Comparison of ENCODE assay signal across 9 cellular contexts in genomic region chr1:165376811-165377153, GRCh38. TPM values are rescaled to one million over a fixed set of nuclear protein-coding genes. Genes with fewer than 3 reads are reported as not detected.
DNase-seq lines count a peak whose midpoint lies in the region; ATAC-seq, FAIRE-seq and TF ChIP-seq lines count a peak whose summit lies in the region.
"Had no signal": no experiment of that assay in that cellular context is flagged by ENCODE, and none has a peak within 500 bp of the region (broad histone marks: within the 10 kb centered on the region; RNA-seq: fewer than 3 reads in every experiment).

No MANE protein-coding gene starts in this region.

- no peak for ATAC-seq in activated CD4-positive, alpha-beta T cell treated with anti-CD3 and anti-CD28 coated beads for 36 hours
- ATAC-seq in activated T-helper 17 cell treated with anti-CD3 and anti-CD28 coated beads, Interleukin-2, amount 50 U/mL, for 72 hours (replicated peaks) = no peak

- no peaks in the 10 kb centered on the region for H3K9me3 Mint-ChIP-seq in activated CD4-positive, alpha-beta T cell treated with anti-CD3 and anti-CD28 coated beads for 36 hours (ENCODE audit: low read depth)
- no peaks in the 10 kb centered on the region for H3K9me3 Mint-ChIP-seq in activated T-helper 17 cell treated with anti-CD3 and anti-CD28 coated beads, Interleukin-2, amount 50 U/mL, for 72 hours

- H3K4me1 ChIP-seq in kidney (ENCODE audit: control insufficient read depth in 1 of 2, insufficient read depth in 1 of 2, low read depth in 1 of 2, low read length in 2 of 2) = no peaks in the 10 kb centered on the region
- H3K4me1 ChIP-seq in thyroid gland = peaks cover 5 to 27% of the 10 kb centered on the region in 2 donors
- H3K4me1 ChIP-seq: A549 had no signal

- intact Hi-C loops in activated CD4-positive, alpha-beta T cell treated with anti-CD3 and anti-CD28 coated beads for 36 hours (cut with DNase I, micrococcal nuclease) = no loop called here
- intact Hi-C loops in kidney (cut with DNase I) = no loop called here
- intact Hi-C loops in thyroid gland (cut with DNase I) = no loop called here

- no peaks in the 10 kb centered on the region for H3K27me3 ChIP-seq in thyroid gland

- H3K4me3 Mint-ChIP-seq in activated CD4-positive, alpha-beta T cell treated with anti-CD3 and anti-CD28 coated beads for 36 hours = peak overlapping the region; percentile 54
- H3K4me3 Mint-ChIP-seq in activated T-helper 17 cell treated with anti-CD3 and anti-CD28 coated beads, Interleukin-2, amount 50 U/mL, for 72 hours = peak overlapping the region; percentile 77

- no peak overlapping the region for H3K27ac Mint-ChIP-seq in activated CD4-positive, alpha-beta T cell treated with anti-CD3 and anti-CD28 coated beads for 36 hours
- H3K27ac Mint-ChIP-seq in activated T-helper 17 cell treated with anti-CD3 and anti-CD28 coated beads, Interleukin-2, amount 50 U/mL, for 72 hours = no peak overlapping the region

- FAIRE-seq in kidney (lab: Jason Lieb, UNC) = no peak
- FAIRE-seq: A549 had no signal

- TF ChIP-seq POLR2A in thyroid gland (IDR thresholded peaks at IDR 0.05) = no peak

- H3K36me3 ChIP-seq in kidney (ENCODE audit: control insufficient read depth in 1 of 2, insufficient read depth in 2 of 2, low read length in 2 of 2) (no peaks in the 10 kb centered on the region), thyroid gland (no peaks in the 10 kb centered on the region)

- peaks cover 54% of the 10 kb centered on the region for H3K27me3 Mint-ChIP-seq in activated CD4-positive, alpha-beta T cell treated with anti-CD3 and anti-CD28 coated beads for 36 hours
- H3K27me3 Mint-ChIP-seq in activated T-helper 17 cell treated with anti-CD3 and anti-CD28 coated beads, Interleukin-2, amount 50 U/mL, for 72 hours = peaks cover 47% of the 10 kb centered on the region

- POLR2A ChIA-PET in activated CD4-positive, alpha-beta T cell treated with anti-CD3 and anti-CD28 coated beads for 36 hours (lab: Charles Lee) = no interaction called here

- H3K27ac ChIP-seq in kidney (ENCODE audit: low read depth in 2 of 2, low read length in 2 of 2) = peak overlapping the region in 1 of 2 donors; percentile 59
- peak overlapping the region; percentile 85 to 88 (median 88) for H3K27ac ChIP-seq in thyroid gland
- H3K27ac ChIP-seq: A549 had no signal

- H3K9ac ChIP-seq in kidney (ENCODE audit: low read length in 2 of 2) = no peak overlapping the region

- TF ChIP-seq CTCF in kidney (IDR thresholded peaks at IDR 0.05; ENCODE audit: borderline replicate concordance, extremely low read depth, insufficient read depth) (no peak), thyroid gland (IDR thresholded peaks at IDR 0.05) (no peak)

- H3K4me3 ChIP-seq in kidney (ENCODE audit: low read length in 2 of 2) (peak overlapping the region; percentile 50), thyroid gland (replicated peaks in 1 of 3) (peak overlapping the region in 1 of 3 donors; percentile 34)
- H3K4me3 ChIP-seq: A549 had no signal

- H3K9me3 ChIP-seq in kidney (ENCODE audit: control insufficient read depth in 1 of 2, low read length in 2 of 2) (no peaks in the 10 kb centered on the region), thyroid gland (no peaks in the 10 kb centered on the region)
- H3K9me3 ChIP-seq: A549 had no signal

- 16 to 22% methylated on average over 10 of the region's 10 CpGs for WGBS in thyroid gland, 2 donors

- H3K4me1 Mint-ChIP-seq in activated CD4-positive, alpha-beta T cell treated with anti-CD3 and anti-CD28 coated beads for 36 hours = peaks cover 16% of the 10 kb centered on the region
- peaks cover 7% of the 10 kb centered on the region for H3K4me1 Mint-ChIP-seq in activated T-helper 17 cell treated with anti-CD3 and anti-CD28 coated beads, Interleukin-2, amount 50 U/mL, for 72 hours

- DNase-seq in activated CD4-positive, alpha-beta T cell treated with anti-CD3 and anti-CD28 coated beads for 36 hours = no peak
- no peak for DNase-seq in activated CD4-positive, alpha-beta T cell treated with anti-CD3 and anti-CD28 coated beads for 48 hours
- DNase-seq in kidney (no peak), thyroid gland (no peak), DMS114 treated with DMSO at 0.1 percent for 48 hours (lab: John Stamatoyannopoulos, UW; ENCODE audit: unreplicated experiment) (no peak), NCI-H524 (lab: John Stamatoyannopoulos, UW) (no peak), NCI-H1417 (lab: John Stamatoyannopoulos, UW) (no peak)

- H3K36me3 Mint-ChIP-seq in activated CD4-positive, alpha-beta T cell treated with anti-CD3 and anti-CD28 coated beads for 36 hours (ENCODE audit: low read depth) = no peaks in the 10 kb centered on the region
- no peaks in the 10 kb centered on the region for H3K36me3 Mint-ChIP-seq in activated T-helper 17 cell treated with anti-CD3 and anti-CD28 coated beads, Interleukin-2, amount 50 U/mL, for 72 hours (ENCODE audit: low read depth)

- CTCF ChIA-PET in activated CD4-positive, alpha-beta T cell treated with anti-CD3 and anti-CD28 coated beads for 36 hours (lab: Charles Lee) = interaction anchor here (0.6 to 2.7 kb wide), 2 partner anchors 9 to 878 kb away, joined by 3 to 22 read pairs; no protein-coding TSS in a partner anchor

RNA-seq across cellular contexts. Expression of gene LMX1A, which starts 20.3 kb away (rescaled TPM):
- total RNA-seq in activated CD4-positive, alpha-beta T cell treated with anti-CD3 and anti-CD28 coated beads for 36 hours = not detected
- total RNA-seq in activated T-helper 17 cell treated with anti-CD3 and anti-CD28 coated beads, Interleukin-2, amount 50 U/mL, for 72 hours = not detected
- total RNA-seq in kidney (not detected), thyroid gland (under 1 TPM in 2 of 4 donors, not detected in 2; 0.29 to 0.33 TPM)
- polyA plus RNA-seq in kidney (ENCODE audit: insufficient read depth, low read depth, low replicate concordance) = not detected
- polyA plus RNA-seq: A549 had no signal
